In genomic region chr12:24560192-24560591, GRCh38 we compare ENCODE assay signal across 1 cellular context.
TF ChIP-seq lines count a peak whose summit lies in the region.

No MANE protein-coding gene starts in this region.

TF ChIP-seq in WTC11, 78 proteins besides CTCF, POLR2A, EP300 and RAD21 (continued from another document):
- no peak for TF ChIP-seq IRF1 (CRISPR knock-in tag; IDR thresholded peaks at IDR 0.05)
- TF ChIP-seq ZNF512 (CRISPR knock-in tag; IDR thresholded peaks at IDR 0.05; ENCODE audit: borderline replicate concordance): no peak
- TF ChIP-seq ATF6 (CRISPR knock-in tag; IDR thresholded peaks at IDR 0.05): no peak
- no peak for TF ChIP-seq ARID4B (CRISPR knock-in tag; IDR thresholded peaks at IDR 0.05; ENCODE audit: borderline replicate concordance)
- no peak for TF ChIP-seq ESRRA (CRISPR knock-in tag; IDR thresholded peaks at IDR 0.05; ENCODE audit: borderline replicate concordance)
